Comparison of ENCODE assay signal across 8 cellular contexts in genomic region chr14:50823051-50823762, GRCh38. TPM values are rescaled to one million over a fixed set of nuclear protein-coding genes. Genes with fewer than 3 reads are reported as not detected.
A peak's percentile ranks its signal among the peaks of the same experiment; 100 is the strongest.
DNase-seq lines count a peak whose midpoint lies in the region; ATAC-seq lines count a peak whose summit lies in the region.

No MANE protein-coding gene starts in this region.

- H3K27me3 Mint-ChIP-seq in activated T-helper 17 cell treated with anti-CD3 and anti-CD28 coated beads, Interleukin-2, amount 50 U/mL, for 72 hours: no peaks in the 10 kb centered on the region
- H3K27me3 Mint-ChIP-seq in naive B cell: no peaks in the 10 kb centered on the region

- peaks cover 27% of the 10 kb centered on the region for H3K36me3 Mint-ChIP-seq in activated T-helper 17 cell treated with anti-CD3 and anti-CD28 coated beads, Interleukin-2, amount 50 U/mL, for 72 hours (ENCODE audit: low read depth)
- peaks cover 4 to 6% of the 10 kb centered on the region in 2 donors for H3K36me3 Mint-ChIP-seq in naive B cell

- peak overlapping the region; percentile 73 for H3K4me3 Mint-ChIP-seq in activated T-helper 17 cell treated with anti-CD3 and anti-CD28 coated beads, Interleukin-2, amount 50 U/mL, for 72 hours
- peak overlapping the region; percentile 75 to 91 (median 85) for H3K4me3 Mint-ChIP-seq in naive B cell

- DNase-seq in naive B cell: no peak
- no peak for DNase-seq in SHP77 treated with DMSO at 0.1 percent for 48 hours (lab: John Stamatoyannopoulos, UW)
- no peak for DNase-seq in inferior parietal cortex (ENCODE audit: extremely low spot score)
- DNase-seq in stimulated activated CD8-positive, alpha-beta memory T cell treated with anti-CD3 and anti-CD28 coated beads, Interleukin-4, amount 100 ng/mL, for 48 hours: no peak
- no peak for DNase-seq in ureter (ENCODE audit: low spot score)

- H3K27ac Mint-ChIP-seq in activated T-helper 17 cell treated with anti-CD3 and anti-CD28 coated beads, Interleukin-2, amount 50 U/mL, for 72 hours: peak overlapping the region; percentile 64
- peak overlapping the region; percentile 90 to 98 (median 96) for H3K27ac Mint-ChIP-seq in naive B cell

- ATAC-seq in GM19035 (IDR thresholded peaks at IDR 0.05; ENCODE audit: unreplicated experiment): peak; percentile 31
- peak; percentile 6 for ATAC-seq in HG02970 (IDR thresholded peaks at IDR 0.05; ENCODE audit: low FRiP score, unreplicated experiment)
- ATAC-seq in activated T-helper 17 cell treated with anti-CD3 and anti-CD28 coated beads, Interleukin-2, amount 50 U/mL, for 72 hours (replicated peaks): no peak
- ATAC-seq in naive B cell (ENCODE audit: low read depth in 2 of 2): peak in 1 of 2 donors; percentile 19

- peaks cover 3% of the 10 kb centered on the region for H3K9me3 Mint-ChIP-seq in activated T-helper 17 cell treated with anti-CD3 and anti-CD28 coated beads, Interleukin-2, amount 50 U/mL, for 72 hours
- no peaks in the 10 kb centered on the region for H3K9me3 Mint-ChIP-seq in naive B cell

- peaks cover 51% of the 10 kb centered on the region for H3K4me1 Mint-ChIP-seq in activated T-helper 17 cell treated with anti-CD3 and anti-CD28 coated beads, Interleukin-2, amount 50 U/mL, for 72 hours
- peaks cover 82 to 90% (median 85%) of the 10 kb centered on the region in 3 donors for H3K4me1 Mint-ChIP-seq in naive B cell

RNA-seq across cellular contexts. Expression of gene NIN, which starts 7.8 kb away (rescaled TPM):
- total RNA-seq in activated T-helper 17 cell treated with anti-CD3 and anti-CD28 coated beads, Interleukin-2, amount 50 U/mL, for 72 hours: 10 to 100 TPM; 25.9 to 42.2 TPM
- polyA plus RNA-seq in naive B cell (ENCODE audit: low read depth in 6 of 6): 100 to 1,000 TPM in 1 of 6 donors, 10 to 100 TPM in 5; 20.2 to 100 (median 51.1) TPM
- total RNA-seq in ureter: 39.5 TPM

RNA-seq across cellular contexts. Expression of gene ABHD12B, which starts 48.6 kb away (rescaled TPM):
- total RNA-seq in activated T-helper 17 cell treated with anti-CD3 and anti-CD28 coated beads, Interleukin-2, amount 50 U/mL, for 72 hours: not detected
- not detected for polyA plus RNA-seq in naive B cell (ENCODE audit: low read depth in 6 of 6)
- total RNA-seq in ureter: not detected
